26 cellular contexts compared by ENCODE assay signal in genomic region chr3:183315739-183316138, GRCh38.
"Had no signal": no experiment of that assay in that cellular context is flagged by ENCODE, and none has a peak within 500 bp of the region (broad histone marks: within the 10 kb centered on the region; RNA-seq: fewer than 3 reads in every experiment).

No MANE protein-coding gene starts in this region.

- H3K4me3 Mint-ChIP-seq: activated B cell treated with CpG ODN at 0.5 μM for 24 hours; activated CD4-positive, alpha-beta memory T cell treated with anti-CD3 and anti-CD28 coated beads, Interleukin-2, amount 10 ng/mL, durations not matched to agents 7 days and 5 days; activated CD8-positive, alpha-beta memory T cell treated with anti-CD3 and anti-CD28 coated beads, Interleukin-2, amount 10 ng/mL, durations not matched to agents 7 days and 5 days; brain; dendritic cell treated with granulocyte-macrophage colony-stimulating factor and Interleukin-4, amounts not matched to agents 40 ng/mL and 50 ng/mL, for 4 days; naive thymus-derived CD4-positive, alpha-beta T cell; neural crest cell; stimulated activated memory B cell treated with anti-CD40 and anti-IgM and Interleukin-4, amounts not matched to agents 10 μg/mL and 1 μg/mL and 100 μg/mL, for 72 hours; T-helper 1 cell treated with Interleukin-12 subunit alpha and Interleukin-12 subunit beta and Interleukin-4 antibody, amounts not matched to agents 30 μg/mL and 1 μg/mL, for 36 hours had no signal

- H3K27ac ChIP-seq: heart left ventricle, lower lobe of right lung, right lobe of liver, stomach, suprapubic skin, tibial nerve had no signal

- DNase-seq: activated B cell treated with CpG ODN at 0.5 μM for 24 hours; activated CD4-positive, alpha-beta memory T cell treated with anti-CD3 and anti-CD28 coated beads, Interleukin-2, amount 10 ng/mL, durations not matched to agents 7 days and 5 days; activated CD4-positive, alpha-beta T cell treated with anti-CD3 and anti-CD28 coated beads for 48 hours; activated CD8-positive, alpha-beta memory T cell treated with anti-CD3 and anti-CD28 coated beads, Interleukin-2, amount 10 ng/mL, durations not matched to agents 7 days and 5 days; aorta; effector CD4-positive, alpha-beta T cell; heart left ventricle; kidney; lower lobe of right lung; mesendoderm; naive thymus-derived CD4-positive, alpha-beta T cell; occipital lobe; right lobe of liver; stimulated activated CD4-positive, alpha-beta T cell treated with anti-CD3 and anti-CD28 coated beads, Interleukin-15, amount 100 ng/mL, for 24 hours; stomach; T1000 had no signal

- H3K36me3 ChIP-seq: heart left ventricle, lower lobe of right lung, right lobe of liver, stomach, suprapubic skin, tibial nerve had no signal

- H3K4me1 ChIP-seq: lower lobe of right lung, right lobe of liver, stomach, suprapubic skin, tibial nerve had no signal

- H3K4me1 Mint-ChIP-seq: activated B cell treated with CpG ODN at 0.5 μM for 24 hours; brain; stimulated activated memory B cell treated with anti-CD40 and anti-IgM and Interleukin-4, amounts not matched to agents 10 μg/mL and 1 μg/mL and 100 μg/mL, for 72 hours had no signal

- H3K27me3 ChIP-seq: heart left ventricle, right lobe of liver, stomach, suprapubic skin, tibial nerve had no signal

- H3K9me3 Mint-ChIP-seq: activated B cell treated with CpG ODN at 0.5 μM for 24 hours; activated CD4-positive, alpha-beta memory T cell treated with anti-CD3 and anti-CD28 coated beads, Interleukin-2, amount 10 ng/mL, durations not matched to agents 7 days and 5 days; activated naive CD4-positive, alpha-beta T cell treated with anti-CD3 and anti-CD28 coated beads, Interleukin-2, amount 50 U/mL, for 72 hours; brain; dendritic cell treated with granulocyte-macrophage colony-stimulating factor and Interleukin-4, amounts not matched to agents 40 ng/mL and 50 ng/mL, for 4 days; naive thymus-derived CD4-positive, alpha-beta T cell; neural crest cell; stimulated activated memory B cell treated with anti-CD40 and anti-IgM and Interleukin-4, amounts not matched to agents 10 μg/mL and 1 μg/mL and 100 μg/mL, for 72 hours; T-helper 1 cell treated with Interleukin-12 subunit alpha and Interleukin-12 subunit beta and Interleukin-4 antibody, amounts not matched to agents 30 μg/mL and 1 μg/mL, for 36 hours had no signal

- H3K4me3 ChIP-seq: heart left ventricle, lower lobe of right lung, right lobe of liver, smooth muscle cell, stomach, suprapubic skin, tibial nerve had no signal

- ATAC-seq: activated CD8-positive, alpha-beta memory T cell treated with anti-CD3 and anti-CD28 coated beads, Interleukin-2, amount 10 ng/mL, durations not matched to agents 7 days and 5 days; activated naive CD4-positive, alpha-beta T cell treated with anti-CD3 and anti-CD28 coated beads, Interleukin-2, amount 50 U/mL, for 72 hours; heart left ventricle; left lobe of liver; lower lobe of right lung; naive thymus-derived CD4-positive, alpha-beta T cell; right lobe of liver; stimulated activated memory B cell treated with anti-CD40 and anti-IgM and Interleukin-4, amounts not matched to agents 10 μg/mL and 1 μg/mL and 100 μg/mL, for 72 hours had no signal

- H3K9me3 ChIP-seq: heart left ventricle, lower lobe of right lung, right lobe of liver, stomach, suprapubic skin, tibial nerve had no signal

- H3K27ac Mint-ChIP-seq: activated B cell treated with CpG ODN at 0.5 μM for 24 hours; activated CD4-positive, alpha-beta memory T cell treated with anti-CD3 and anti-CD28 coated beads, Interleukin-2, amount 10 ng/mL, durations not matched to agents 7 days and 5 days; activated CD8-positive, alpha-beta memory T cell treated with anti-CD3 and anti-CD28 coated beads, Interleukin-2, amount 10 ng/mL, durations not matched to agents 7 days and 5 days; activated naive CD4-positive, alpha-beta T cell treated with anti-CD3 and anti-CD28 coated beads, Interleukin-2, amount 50 U/mL, for 72 hours; dendritic cell treated with granulocyte-macrophage colony-stimulating factor and Interleukin-4, amounts not matched to agents 40 ng/mL and 50 ng/mL, for 4 days; stimulated activated memory B cell treated with anti-CD40 and anti-IgM and Interleukin-4, amounts not matched to agents 10 μg/mL and 1 μg/mL and 100 μg/mL, for 72 hours; T-helper 1 cell treated with Interleukin-12 subunit alpha and Interleukin-12 subunit beta and Interleukin-4 antibody, amounts not matched to agents 30 μg/mL and 1 μg/mL, for 36 hours had no signal

- H3K27me3 Mint-ChIP-seq: activated B cell treated with CpG ODN at 0.5 μM for 24 hours; activated CD4-positive, alpha-beta memory T cell treated with anti-CD3 and anti-CD28 coated beads, Interleukin-2, amount 10 ng/mL, durations not matched to agents 7 days and 5 days; activated CD8-positive, alpha-beta memory T cell treated with anti-CD3 and anti-CD28 coated beads, Interleukin-2, amount 10 ng/mL, durations not matched to agents 7 days and 5 days; brain; dendritic cell treated with granulocyte-macrophage colony-stimulating factor and Interleukin-4, amounts not matched to agents 40 ng/mL and 50 ng/mL, for 4 days; naive thymus-derived CD4-positive, alpha-beta T cell had no signal

- H3K36me3 Mint-ChIP-seq: activated naive CD4-positive, alpha-beta T cell treated with anti-CD3 and anti-CD28 coated beads, Interleukin-2, amount 50 U/mL, for 72 hours had no signal
